7 cellular contexts compared by ENCODE assay signal in the genomic region with DNA sequence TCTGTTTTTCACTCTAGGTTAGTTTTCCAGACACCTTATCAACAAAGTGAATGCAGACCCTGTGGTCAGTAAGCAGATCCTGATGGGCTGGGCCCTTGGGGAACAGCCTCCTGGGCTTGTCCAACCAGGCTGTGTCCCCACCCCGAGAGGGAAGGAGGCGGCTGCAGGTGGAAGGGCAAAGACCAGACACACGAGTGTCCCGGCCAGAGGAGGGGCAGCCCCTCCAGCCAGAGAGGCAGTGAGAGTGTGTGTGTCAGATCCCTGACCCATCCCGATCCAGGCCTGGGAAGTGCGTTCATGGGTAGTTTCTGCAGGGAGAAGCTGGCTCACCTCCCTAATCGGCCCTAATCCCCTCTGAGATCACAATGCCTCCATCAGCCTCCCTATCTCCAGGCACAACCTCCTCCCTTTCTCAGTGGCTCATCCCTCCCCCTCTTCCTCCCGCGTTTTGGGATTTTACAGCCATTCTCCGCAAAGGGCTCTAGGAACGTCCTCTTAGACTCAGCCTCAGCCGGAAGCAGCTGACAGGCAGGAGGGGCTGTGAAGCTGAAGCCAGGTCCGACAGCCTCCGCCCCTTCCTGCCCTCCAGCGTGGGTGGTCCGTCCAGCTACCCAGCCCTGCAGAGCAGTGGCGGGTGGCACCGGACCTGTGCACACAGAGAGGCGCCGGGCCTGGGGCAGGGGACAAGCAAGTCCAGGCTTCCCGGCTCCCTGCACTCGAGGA. TPM values are rescaled to one million over a fixed set of nuclear protein-coding genes. Genes with fewer than 3 reads are reported as not detected.
DNase-seq lines count a peak whose midpoint lies in the region; ATAC-seq and TF ChIP-seq lines count a peak whose summit lies in the region.

No MANE protein-coding gene starts in this region.

- DNase-seq in NCI-H82 treated with DMSO at 0.1 percent for 48 hours (lab: John Stamatoyannopoulos, UW; ENCODE audit: unreplicated experiment), result peak; percentile 3
- no peak for DNase-seq in left lung
- no peak for DNase-seq in stimulated activated effector memory CD8-positive, alpha-beta T cell treated with anti-CD3 and anti-CD28 coated beads, Interleukin-12 subunit alpha, Interleukin-12 subunit beta, amount 100 ng/mL, for 72 hours (ENCODE audit: low spot score in 2 of 2)
- no peak for DNase-seq in stimulated activated CD4-positive, alpha-beta T cell treated with anti-CD3 and anti-CD28 coated beads, Interleukin-1b, Interleukin-23, amount 100 ng/mL, for 48 hours
- no peak for DNase-seq in prostate gland (ENCODE audit: low spot score)
- DNase-seq in mammary epithelial cell, result no peak

- H3K27me3 ChIP-seq in left lung (no peaks in the 10 kb centered on the region), prostate gland (replicated peaks; ENCODE audit: insufficient read depth) (no peaks in the 10 kb centered on the region), mammary epithelial cell (ENCODE audit: insufficient read depth, low read length) (no peaks in the 10 kb centered on the region)

- no peaks in the 10 kb centered on the region for H3K27me3 Mint-ChIP-seq in dendritic cell treated with granulocyte-macrophage colony-stimulating factor and Interleukin-4, amounts not matched to agents 40 ng/mL and 50 ng/mL, for 4 days

- peaks cover 33 to 53% of the 10 kb centered on the region in 2 donors for H3K4me1 ChIP-seq in left lung
- H3K4me1 ChIP-seq in prostate gland (replicated peaks), result peaks cover 25% of the 10 kb centered on the region
- no peaks in the 10 kb centered on the region for H3K4me1 ChIP-seq in mammary epithelial cell (ENCODE audit: insufficient read depth, low read length)

- TF ChIP-seq CTCF in left lung (IDR thresholded peaks at IDR 0.05) (no peak), prostate gland (IDR thresholded peaks at IDR 0.05) (no peak), mammary epithelial cell (conservative IDR thresholded peaks at IDR 0.05 in 1 of 2, IDR thresholded peaks at IDR 0.05 in 1 of 2; ENCODE audit: extremely low read depth in 1 of 2, insufficient read depth in 1 of 2, low read depth in 1 of 2, low read length in 2 of 2) (no peak)

- H3K36me3 ChIP-seq in left lung (no peaks in the 10 kb centered on the region), prostate gland (no peaks in the 10 kb centered on the region), mammary epithelial cell (ENCODE audit: insufficient read depth, low read length) (no peaks in the 10 kb centered on the region)

- CTCF ChIA-PET in mammary epithelial cell (lab: Charles Lee; ENCODE audit: low non-redundant PET), result no interaction called here

- H3K27ac ChIP-seq in left lung, result no peak overlapping the region
- H3K27ac ChIP-seq in prostate gland, result peak overlapping the region in 1 of 2 donors; percentile 23
- H3K27ac ChIP-seq in mammary epithelial cell (ENCODE audit: insufficient read depth, low read depth, low read length), result no peak overlapping the region

- H3K4me2 ChIP-seq in mammary epithelial cell (ENCODE audit: insufficient read depth, low read depth, low read length), result no peak overlapping the region

- H3K9ac ChIP-seq in mammary epithelial cell (ENCODE audit: insufficient read depth, low read length), result no peak overlapping the region

- H3K9me3 ChIP-seq in left lung, result no peaks in the 10 kb centered on the region
- no peaks in the 10 kb centered on the region for H3K9me3 ChIP-seq in prostate gland
- no peaks in the 10 kb centered on the region for H3K9me3 ChIP-seq in mammary epithelial cell (replicated peaks; ENCODE audit: insufficient read depth, low read length)

- no peak for TF ChIP-seq POLR2A in prostate gland (IDR thresholded peaks at IDR 0.05)

- H3K36me3 Mint-ChIP-seq in dendritic cell treated with granulocyte-macrophage colony-stimulating factor and Interleukin-4, amounts not matched to agents 40 ng/mL and 50 ng/mL, for 4 days (ENCODE audit: low read depth), result peaks cover 85% of the 10 kb centered on the region
- no peaks in the 10 kb centered on the region for H3K36me3 Mint-ChIP-seq in stimulated activated effector memory CD8-positive, alpha-beta T cell treated with anti-CD3 and anti-CD28 coated beads, Interleukin-12 subunit alpha, Interleukin-12 subunit beta, amount 100 ng/mL, for 72 hours

- no TSS peak for BruUV-seq in mammary epithelial cell (replicated peaks; lab: Mats Ljungman, UMichigan)

- intact Hi-C loops in dendritic cell treated with granulocyte-macrophage colony-stimulating factor and Interleukin-4, amounts not matched to agents 40 ng/mL and 50 ng/mL, for 4 days (cut with micrococcal nuclease), result loop anchor here (5.0 to 10.0 kb wide), 2 partner anchors 35 to 107 kb away; no protein-coding TSS in a partner anchor
- intact Hi-C loops in left lung (cut with DNase I), result no loop called here
- intact Hi-C loops in prostate gland (cut with DNase I), result no loop called here
- intact Hi-C loops in mammary epithelial cell (cut with micrococcal nuclease), result no loop called here

- H3K27ac Mint-ChIP-seq in dendritic cell treated with granulocyte-macrophage colony-stimulating factor and Interleukin-4, amounts not matched to agents 40 ng/mL and 50 ng/mL, for 4 days, result peak overlapping the region; percentile 58
- peak overlapping the region; percentile 52 for H3K27ac Mint-ChIP-seq in stimulated activated effector memory CD8-positive, alpha-beta T cell treated with anti-CD3 and anti-CD28 coated beads, Interleukin-12 subunit alpha, Interleukin-12 subunit beta, amount 100 ng/mL, for 72 hours

- H2AFZ ChIP-seq in mammary epithelial cell (ENCODE audit: low read depth, low read length), result no peak overlapping the region

- in situ Hi-C loops in mammary epithelial cell (cut with MboI; ENCODE audit: low sequenced_read_pairs in 2 of 2), result no loop called here

- peaks cover 3% of the 10 kb centered on the region for H4K20me1 ChIP-seq in mammary epithelial cell (ENCODE audit: insufficient read depth, low read length)

- peaks cover 93% of the 10 kb centered on the region for H3K4me1 Mint-ChIP-seq in dendritic cell treated with granulocyte-macrophage colony-stimulating factor and Interleukin-4, amounts not matched to agents 40 ng/mL and 50 ng/mL, for 4 days (ENCODE audit: low read depth)
- H3K4me1 Mint-ChIP-seq in stimulated activated effector memory CD8-positive, alpha-beta T cell treated with anti-CD3 and anti-CD28 coated beads, Interleukin-12 subunit alpha, Interleukin-12 subunit beta, amount 100 ng/mL, for 72 hours, result peaks cover 45% of the 10 kb centered on the region

- peaks cover 37% of the 10 kb centered on the region for H3K79me2 ChIP-seq in mammary epithelial cell (ENCODE audit: insufficient read depth, low read length)

- H3K9me3 Mint-ChIP-seq in dendritic cell treated with granulocyte-macrophage colony-stimulating factor and Interleukin-4, amounts not matched to agents 40 ng/mL and 50 ng/mL, for 4 days, result no peaks in the 10 kb centered on the region
- H3K9me3 Mint-ChIP-seq in stimulated activated effector memory CD8-positive, alpha-beta T cell treated with anti-CD3 and anti-CD28 coated beads, Interleukin-12 subunit alpha, Interleukin-12 subunit beta, amount 100 ng/mL, for 72 hours, result no peaks in the 10 kb centered on the region

- peak overlapping the region; percentile 62 for H3K4me3 Mint-ChIP-seq in dendritic cell treated with granulocyte-macrophage colony-stimulating factor and Interleukin-4, amounts not matched to agents 40 ng/mL and 50 ng/mL, for 4 days
- H3K4me3 Mint-ChIP-seq in stimulated activated effector memory CD8-positive, alpha-beta T cell treated with anti-CD3 and anti-CD28 coated beads, Interleukin-12 subunit alpha, Interleukin-12 subunit beta, amount 100 ng/mL, for 72 hours, result peak overlapping the region; percentile 31

- dilution Hi-C loops in mammary epithelial cell (cut with HindIII; ENCODE audit: low sequenced_read_pairs), result no loop called here

- ATAC-seq in left lung, result peak; percentile 7
- ATAC-seq in stimulated activated effector memory CD8-positive, alpha-beta T cell treated with anti-CD3 and anti-CD28 coated beads, Interleukin-12 subunit alpha, Interleukin-12 subunit beta, amount 100 ng/mL, for 72 hours, result no peak

- H3K4me3 ChIP-seq in left lung (no peak overlapping the region), prostate gland (no peak overlapping the region), mammary epithelial cell (replicated peaks in 1 of 3; ENCODE audit: insufficient read depth in 1 of 3, low read depth in 2 of 3, low read length in 3 of 3) (no peak overlapping the region)

- WGBS in prostate gland, result 36% methylated on average over 19 of the region's 22 CpGs
- 72% methylated on average over 16 of the region's 22 CpGs for WGBS in mammary epithelial cell (ENCODE audit: low coverage, missing lambda C conversion rate)

RNA-seq across cellular contexts. Expression of a gene that starts 9.7 kb away (rescaled TPM):
- total RNA-seq in left lung, result 10 to 100 TPM; 39.4 to 45.0 TPM
- 100 to 1,000 TPM in 1 of 2 donors, 10 to 100 TPM in 1; 27.6 to 138 TPM for total RNA-seq in prostate gland
- total RNA-seq in mammary epithelial cell, result 10 to 100 TPM; 10.5 to 21.2 TPM
- 6.3 TPM for polyA plus RNA-seq in mammary epithelial cell
- 17.0 TPM for polyA minus RNA-seq in mammary epithelial cell
